ENCODE assay signal across 8 cellular contexts in the genomic region with DNA sequence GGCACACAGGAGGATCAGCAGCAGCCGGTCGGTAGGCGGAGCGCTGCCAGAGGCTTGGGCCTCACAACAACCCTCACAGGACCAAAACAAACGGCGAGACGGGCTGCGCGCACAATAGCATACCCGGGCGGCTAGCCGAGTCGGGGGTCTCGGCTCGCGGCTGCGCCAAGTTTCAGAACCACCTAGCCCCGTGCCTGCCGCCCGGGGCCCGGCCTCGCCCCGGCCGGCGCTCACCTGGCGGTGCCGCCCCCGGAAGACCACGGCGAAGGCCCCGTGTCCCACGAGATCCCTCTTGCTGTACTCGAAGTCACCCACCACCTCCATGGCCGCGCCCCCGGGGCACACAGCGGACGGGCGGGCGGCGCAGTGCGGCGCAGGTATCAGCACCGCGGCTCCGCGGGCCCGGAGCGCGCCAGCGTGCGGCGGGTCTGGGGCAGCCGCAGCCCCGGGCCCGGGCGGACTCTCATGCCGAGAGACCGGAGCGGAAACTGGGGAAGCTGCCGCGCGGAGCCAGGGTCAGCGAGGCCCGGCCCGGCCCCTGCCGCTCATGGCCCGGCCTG. TPM values are rescaled to one million over a fixed set of nuclear protein-coding genes. Genes with fewer than 3 reads are reported as not detected.
DNase-seq lines count a peak whose midpoint lies in the region; ATAC-seq and TF ChIP-seq lines count a peak whose summit lies in the region.

No MANE protein-coding gene starts in this region.

- peaks cover 41% of the 10 kb centered on the region for H3K4me1 Mint-ChIP-seq in activated naive CD4-positive, alpha-beta T cell treated with anti-CD3 and anti-CD28 coated beads, Interleukin-2, amount 50 U/mL, for 24 hours
- peaks cover 1% of the 10 kb centered on the region for H3K4me1 Mint-ChIP-seq in glutamatergic neuron (ENCODE audit: low read depth, unreplicated experiment)

- no peaks in the 10 kb centered on the region for H3K9me3 Mint-ChIP-seq in activated naive CD4-positive, alpha-beta T cell treated with anti-CD3 and anti-CD28 coated beads, Interleukin-2, amount 50 U/mL, for 24 hours
- peaks cover 4% of the 10 kb centered on the region for H3K9me3 Mint-ChIP-seq in glutamatergic neuron (ENCODE audit: unreplicated experiment)

- H3K27ac ChIP-seq in SJCRH30 (no peak overlapping the region), temporal lobe (ENCODE audit: low read depth, low read length) (peak overlapping the region; percentile 65)

- peaks cover 5% of the 10 kb centered on the region; the same call in 1 of the 2 replicates for H3K27me3 ChIP-seq in SJCRH30
- H3K27me3 ChIP-seq in neuron (ENCODE audit: insufficient read depth, low read length), result no peaks in the 10 kb centered on the region

- H3K36me3 Mint-ChIP-seq in activated naive CD4-positive, alpha-beta T cell treated with anti-CD3 and anti-CD28 coated beads, Interleukin-2, amount 50 U/mL, for 24 hours, result no peaks in the 10 kb centered on the region
- H3K36me3 Mint-ChIP-seq in glutamatergic neuron (ENCODE audit: unreplicated experiment), result no peaks in the 10 kb centered on the region

- peak; percentile 26 for ATAC-seq in HG03565 (IDR thresholded peaks at IDR 0.05; ENCODE audit: unreplicated experiment)

- TF ChIP-seq CTCF in glutamatergic neuron (IDR thresholded peaks at IDR 0.05; ENCODE audit: partially characterized antibody, unreplicated experiment), result no peak

- peak overlapping the region; percentile 46 for H3K27ac Mint-ChIP-seq in activated naive CD4-positive, alpha-beta T cell treated with anti-CD3 and anti-CD28 coated beads, Interleukin-2, amount 50 U/mL, for 24 hours
- H3K27ac Mint-ChIP-seq in glutamatergic neuron (ENCODE audit: unreplicated experiment), result peak overlapping the region; percentile 66

- DNase-seq in DMS79 treated with DMSO at 0.1 percent for 48 hours (lab: John Stamatoyannopoulos, UW) (peak; percentile 10), DMS79 (lab: John Stamatoyannopoulos, UW) (no peak), SJCRH30 (peak; percentile 65 to 77), glutamatergic neuron (peak; percentile 77)

- H3K4me1 ChIP-seq in SJCRH30, result no peaks in the 10 kb centered on the region
- H3K4me1 ChIP-seq in neuron (ENCODE audit: insufficient read depth, low read length), result peaks cover 3% of the 10 kb centered on the region

- peak overlapping the region; percentile 83 for H3K4me3 Mint-ChIP-seq in activated naive CD4-positive, alpha-beta T cell treated with anti-CD3 and anti-CD28 coated beads, Interleukin-2, amount 50 U/mL, for 24 hours
- peak overlapping the region; percentile 90 for H3K4me3 Mint-ChIP-seq in glutamatergic neuron (ENCODE audit: unreplicated experiment)

- H3K4me3 ChIP-seq in SJCRH30 (peak overlapping the region; percentile 70), neuron (ENCODE audit: low read length) (peak overlapping the region; percentile 64)

- H3K9me3 ChIP-seq in SJCRH30 (replicated peaks) (0 out of 2 replicates have a peak, but pooled peaks cover 7% of the 10 kb centered on the region), neuron (ENCODE audit: low read length) (peaks cover 8% of the 10 kb centered on the region)

- peak overlapping the region; percentile 89 for H2AFZ ChIP-seq in neuron (ENCODE audit: low read depth, low read length)

- no peaks in the 10 kb centered on the region for H3K27me3 Mint-ChIP-seq in activated naive CD4-positive, alpha-beta T cell treated with anti-CD3 and anti-CD28 coated beads, Interleukin-2, amount 50 U/mL, for 24 hours
- peaks cover 7% of the 10 kb centered on the region for H3K27me3 Mint-ChIP-seq in glutamatergic neuron (ENCODE audit: unreplicated experiment)

- no peaks in the 10 kb centered on the region; the same call in 1 of the 2 replicates for H3K36me3 ChIP-seq in SJCRH30
- no peaks in the 10 kb centered on the region for H3K36me3 ChIP-seq in neuron (ENCODE audit: insufficient read depth, low read length)

RNA-seq across cellular contexts. Expression of a gene that starts 0.6 kb away (rescaled TPM):
- 0.33 and 1.0 TPM in 2 replicates for total RNA-seq in SJCRH30 (2014; rRNA removed; shearing (Covaris generic))
- total RNA-seq in glutamatergic neuron (ENCODE audit: unreplicated experiment) (42.3 TPM), temporal lobe (151 TPM)

Comparison
In these comparisons a context has a peak if more than half of its experiments do, and no peak if none do; other contexts are left out.
1. RNA of a gene that starts 0.6 kb away (total RNA-seq): 151 TPM in temporal lobe (single experiment) and 42.3 TPM in glutamatergic neuron (single experiment); 0.33 to 1.0 TPM in SJCRH30; every median in the first group is over 10 times any median in the second.